Comparison of ENCODE assay signal across 10 cellular contexts in the genomic region with DNA sequence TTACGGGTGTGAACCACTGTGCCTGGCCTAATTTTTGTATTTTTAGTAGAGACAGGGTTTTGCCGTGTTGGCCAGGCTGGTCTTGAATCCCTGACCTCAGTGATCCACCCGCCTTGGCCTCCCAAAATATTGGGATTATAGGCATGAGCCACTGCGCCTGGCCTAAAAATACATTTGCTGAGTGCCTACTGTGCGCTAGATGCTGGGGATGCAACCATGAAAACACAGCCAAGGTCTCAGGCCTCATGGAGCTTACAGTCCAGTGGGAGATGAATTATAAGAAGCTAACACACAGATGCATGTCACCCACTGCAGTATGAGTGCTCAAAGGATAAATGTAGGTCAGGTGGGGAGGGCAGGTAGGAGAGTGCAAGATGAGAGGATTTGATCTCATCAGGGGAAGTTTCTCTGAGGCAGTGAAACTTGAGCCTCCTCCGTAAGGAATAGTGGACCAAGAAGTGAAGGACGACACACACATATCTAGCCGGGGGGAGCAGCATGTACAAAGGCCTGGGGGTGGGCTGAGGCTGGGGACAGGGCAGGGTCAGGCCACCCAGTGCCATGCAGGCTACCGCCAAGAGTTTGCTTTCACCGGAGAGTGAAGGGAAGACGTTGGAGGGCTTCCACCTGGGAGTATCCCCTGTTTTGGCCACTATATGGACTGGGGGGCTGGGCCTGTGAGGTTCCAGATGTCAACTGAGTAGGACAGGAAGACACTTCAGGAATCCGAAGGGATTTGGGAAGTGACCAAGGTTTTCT. TPM values are rescaled to one million over a fixed set of nuclear protein-coding genes. Genes with fewer than 3 reads are reported as not detected.
A peak's percentile ranks its signal among the peaks of the same experiment; 100 is the strongest.
DNase-seq lines count a peak whose midpoint lies in the region; ATAC-seq, FAIRE-seq and TF ChIP-seq lines count a peak whose summit lies in the region.
"Had no signal": no experiment of that assay in that cellular context is flagged by ENCODE, and none has a peak within 500 bp of the region (broad histone marks: within the 10 kb centered on the region; RNA-seq: fewer than 3 reads in every experiment).

No MANE protein-coding gene starts in this region.

- H3K4me3 Mint-ChIP-seq in naive B cell: peak overlapping the region in 7 of 8 donors; percentile 6 to 86 (median 73)

- no peaks in the 10 kb centered on the region for H3K9me3 Mint-ChIP-seq in naive B cell

- no peak overlapping the region for H2AFZ ChIP-seq in K562 (ENCODE audit: low read depth, low read length)

- H3K9me1 ChIP-seq in K562 (ENCODE audit: control insufficient read depth, insufficient read depth, low read length): peaks cover 4% of the 10 kb centered on the region

- H3K4me2 ChIP-seq in K562 (ENCODE audit: insufficient read depth, low read length): no peak overlapping the region

- H3K4me1 Mint-ChIP-seq in naive B cell: peaks cover 55 to 82% (median 75%) of the 10 kb centered on the region in 3 donors

- no peaks in the 10 kb centered on the region for H3K79me2 ChIP-seq in K562 (ENCODE audit: control insufficient read depth, insufficient read depth, low read length)

- H3K4me1 ChIP-seq in heart left ventricle (peaks cover 0 to 82% (median 50%) of the 10 kb centered on the region in 12 donors), K562 (replicated peaks in 1 of 2; ENCODE audit: control insufficient read depth in 2 of 2, insufficient read depth in 2 of 2, low read length in 2 of 2) (peaks cover 33 to 41% of the 10 kb centered on the region in 2 experiments), upper lobe of right lung (peaks cover 78% of the 10 kb centered on the region), A673 (ENCODE audit: insufficient read depth, low read length, poor library complexity, severe bottlenecking) (peaks cover 11% of the 10 kb centered on the region)

- BruUV-seq in K562 (replicated peaks; lab: Mats Ljungman, UMichigan) (no TSS peak), A673 (replicated peaks; lab: Mats Ljungman, UMichigan) (no TSS peak)

- WGBS in heart left ventricle, 4 donors: 79 to 86% (median 82%) methylated on average over 12 of the region's 12 CpGs
- 75% methylated on average over 12 of the region's 12 CpGs for WGBS in K562 (ENCODE audit: insufficient coverage, low coverage, missing lambda C conversion rate)

- H3K27me3 ChIP-seq in heart left ventricle (no peaks in the 10 kb centered on the region), K562 (ENCODE audit: control insufficient read depth in 2 of 2, insufficient read depth in 2 of 2, low read length in 2 of 2) (no peaks in the 10 kb centered on the region), upper lobe of right lung (no peaks in the 10 kb centered on the region), A673 (replicated peaks; ENCODE audit: insufficient read depth, low read depth, low read length, poor library complexity) (no peaks in the 10 kb centered on the region)

- intact Hi-C loops in heart left ventricle (cut with DNase I) (no loop called here), Right ventricle myocardium inferior (cut with DNase I) (no loop called here), K562 (cut with micrococcal nuclease) (no loop called here), upper lobe of right lung (cut with DNase I) (no loop called here), A673 (cut with micrococcal nuclease; ENCODE audit: unreplicated experiment) (no loop called here)

- H3K4me3 ChIP-seq in heart left ventricle (no peak overlapping the region), K562 (no peak overlapping the region), upper lobe of right lung (no peak overlapping the region), A673 (ENCODE audit: low read depth, low read length, poor library complexity, severe bottlenecking) (no peak overlapping the region)

- ATAC-seq in heart left ventricle (no peak), Right ventricle myocardium inferior (no peak), K562 (no peak), naive B cell (ENCODE audit: low read depth in 2 of 2) (no peak), upper lobe of right lung (no peak)

- no peak for FAIRE-seq in K562 (lab: Jason Lieb, UNC)
- FAIRE-seq: islet of Langerhans had no signal

- 0 out of 4 replicates have a peak overlapping the region, but pooled peaks of 1 of the 2 experiments have one; percentile 29 for H3K9ac ChIP-seq in K562 (ENCODE audit: insufficient read depth in 1 of 2, low read depth in 2 of 2, low read length in 2 of 2)

- H3K36me3 Mint-ChIP-seq in naive B cell: peaks cover 0 to 5% of the 10 kb centered on the region in 2 donors

- CTCF ChIA-PET in K562 (lab: Yijun Ruan, JAX; ENCODE audit: low intra/inter-chr PET ratio): no interaction called here
- CTCF ChIA-PET in A673 (lab: Charles Lee): no interaction called here

- H4K20me1 ChIP-seq in K562 (replicated peaks; ENCODE audit: control insufficient read depth, insufficient read depth, low read length): no peaks in the 10 kb centered on the region

- H3K9me3 ChIP-seq in heart left ventricle (no peaks in the 10 kb centered on the region), K562 (replicated peaks; ENCODE audit: control insufficient read depth, insufficient read depth, low read depth, low read length) (no peaks in the 10 kb centered on the region), upper lobe of right lung (no peaks in the 10 kb centered on the region), A673 (ENCODE audit: low read depth, low read length, poor library complexity, severe bottlenecking) (no peaks in the 10 kb centered on the region)

- no peak for TF ChIP-seq RAD21 in K562 (CRISPR knock-in tag; conservative IDR thresholded peaks at IDR 0.05 in 1 of 2, IDR thresholded peaks at IDR 0.05 in 1 of 2)

- peak overlapping the region; percentile 79 to 94 (median 86) for H3K27ac Mint-ChIP-seq in naive B cell

- TF ChIP-seq EP300 in K562 (IDR thresholded peaks at IDR 0.05; ENCODE audit: low read length): no peak

- H3K27me3 Mint-ChIP-seq in naive B cell: no peaks in the 10 kb centered on the region

- POLR2A ChIA-PET in K562 (lab: Yijun Ruan, JAX): interaction anchor here (1.3 kb wide), 1 partner anchor 13 kb away, joined by 4 read pairs; no protein-coding TSS in a partner anchor
- POLR2A ChIA-PET in A673 (lab: Charles Lee; ENCODE audit: low non-redundant PET): no interaction called here

- no peak for TF ChIP-seq POLR2A in heart left ventricle (IDR thresholded peaks at IDR 0.05)
- no peak for TF ChIP-seq POLR2A in K562 (conservative IDR thresholded peaks at IDR 0.05)

- TF ChIP-seq CTCF in heart left ventricle (IDR thresholded peaks at IDR 0.05) (no peak), K562 (IDR thresholded peaks at IDR 0.05 in 2 of 3, conservative IDR thresholded peaks at IDR 0.05 in 1 of 3; ENCODE audit: insufficient read depth in 2 of 3, low read depth in 1 of 3, low read length in 3 of 3) (no peak), upper lobe of right lung (IDR thresholded peaks at IDR 0.05) (no peak), A673 (conservative IDR thresholded peaks at IDR 0.05; ENCODE audit: low read depth, low read length) (no peak)

- H3K36me3 ChIP-seq in heart left ventricle (peaks cover 0 to 4% (median 0%) of the 10 kb centered on the region in 9 donors), K562 (ENCODE audit: control insufficient read depth, insufficient read depth, low read length) (no peaks in the 10 kb centered on the region), upper lobe of right lung (no peaks in the 10 kb centered on the region), A673 (ENCODE audit: insufficient read depth, low read length, poor library complexity, severe bottlenecking) (no peaks in the 10 kb centered on the region)

- no peak for DNase-seq in heart left ventricle
- DNase-seq in Right ventricle myocardium inferior (ENCODE audit: missing footprints): no peak
- no peak for DNase-seq in K562 (ENCODE audit: extremely low read depth in 1 of 4, low spot score in 3 of 4)
- no peak for DNase-seq in naive B cell
- no peak for DNase-seq in upper lobe of right lung
- DNase-seq in A673 (ENCODE audit: low spot score): no peak
- no peak for DNase-seq in NCI-H1105 treated with DMSO at 0.1 percent for 48 hours (lab: John Stamatoyannopoulos, UW)
- DNase-seq in activated CD8-positive, alpha-beta memory T cell treated with anti-CD3 and anti-CD28 coated beads for 24 hours: no peak
- DNase-seq: NCI-H1092 treated with DMSO at 0.1 percent for 48 hours had no signal

- in situ Hi-C loops in K562 (cut with MboI): no loop called here

- H3K27ac ChIP-seq in heart left ventricle (peak overlapping the region in 11 of 12 donors; percentile 30 to 91 (median 67)), K562 (ENCODE audit: extremely low read depth, low read depth, low read length) (no peak overlapping the region), upper lobe of right lung (peak overlapping the region; percentile 84), A673 (ENCODE audit: low read depth, low read length, poor library complexity, severe bottlenecking) (no peak overlapping the region)

RNA-seq across cellular contexts. Expression of a gene that starts 24.3 kb away (rescaled TPM):
- 1 to 10 TPM in 7 of 9 donors, under 1 TPM in 2; 0.70 to 6.3 (median 1.5) TPM for total RNA-seq in heart left ventricle
- polyA plus RNA-seq in heart left ventricle: 1 to 10 TPM in 1 of 2 donors, under 1 TPM in 1; 0.46 to 1.4 TPM
- 2.0 TPM for total RNA-seq in Right ventricle myocardium inferior
- total RNA-seq in K562 (2011; cell fraction: chromatin; rRNA removed; ENCODE audit: low replicate concordance): 3.6 and 5.6 TPM in 2 replicates
- 3.4 and 4.5 TPM in 2 replicates for total RNA-seq in K562 (2011; cell fraction: nucleolus; rRNA removed)
- 3.7 and 4.1 TPM in 2 replicates for total RNA-seq in K562 (2011; cell fraction: nucleoplasm; rRNA removed)
- 2.5 and 4.7 TPM in 2 replicates for total RNA-seq in K562 (2014; rRNA removed)
- total RNA-seq in K562 (2014; rRNA removed; fragmentation: Illumina TruSeq; extraction: Trizol): 2.7 TPM in 2 replicates
- total RNA-seq in K562 (2015; rRNA removed; fragmentation: Illumina TruSeq; extraction: Trizol): 1.7 and 1.8 TPM in 2 replicates
- 3.1 and 3.2 TPM in 2 replicates for total RNA-seq in K562 (2021)
- 3.6 and 4.4 TPM in 2 replicates for polyA plus RNA-seq in K562 (2011; rRNA removed)
- polyA plus RNA-seq in K562 (2011; cell fraction: cytosol; rRNA removed): 4.2 and 5.7 TPM in 2 replicates
- polyA plus RNA-seq in K562 (2011; cell fraction: nucleus; rRNA removed): 1.3 and 1.9 TPM in 2 replicates
- polyA plus RNA-seq in K562 (2012): 1.8 and 2.8 TPM in 2 replicates
- polyA plus RNA-seq in K562 (2014; fragmentation: Illumina TruSeq; extraction: Trizol): 3.2 and 3.8 TPM in 2 replicates
- 1 to 10 TPM in 1 of 2 experiments, under 1 TPM in 1; 0.42 to 1.0 TPM for polyA plus RNA-seq in K562 (2014; fragmentation: Nextera tagmentation; extraction: Ambion mirVana)
- 2.7 and 2.9 TPM in 2 replicates for polyA plus RNA-seq in K562 (2014; rRNA removed)
- 2.3 and 3.5 TPM in 2 replicates for polyA minus RNA-seq in K562 (2011; rRNA and poly(A)+ RNA removed)
- 1.9 and 3.1 TPM in 2 replicates for polyA minus RNA-seq in K562 (2011; cell fraction: cytosol; rRNA and poly(A)+ RNA removed)
- polyA minus RNA-seq in K562 (2011; cell fraction: nucleus; rRNA and poly(A)+ RNA removed): 1.1 and 1.2 TPM in 2 replicates
- 10 to 100 TPM in 3 of 6 donors, 1 to 10 TPM in 3; 8.2 to 12.6 (median 10.1) TPM for polyA plus RNA-seq in naive B cell (ENCODE audit: low read depth in 6 of 6)
- total RNA-seq in upper lobe of right lung: 5.2 TPM
- total RNA-seq in A673 (2021): 0.34 and 0.63 TPM in 2 replicates

RNA-seq across cellular contexts. Expression of a gene that starts 47.4 kb away (rescaled TPM):
- 10 to 100 TPM in 7 of 9 donors, 1 to 10 TPM in 2; 8.8 to 23.2 (median 12.1) TPM for total RNA-seq in heart left ventricle
- 10 to 100 TPM; 10.6 to 13.9 TPM for polyA plus RNA-seq in heart left ventricle
- 13.1 TPM for total RNA-seq in Right ventricle myocardium inferior
- total RNA-seq in K562 (2011; cell fraction: chromatin; rRNA removed; ENCODE audit: low replicate concordance): 75.2 and 83.6 TPM in 2 replicates
- 45.5 and 50.2 TPM in 2 replicates for total RNA-seq in K562 (2011; cell fraction: nucleolus; rRNA removed)
- 91.8 and 160 TPM in 2 replicates for total RNA-seq in K562 (2011; cell fraction: nucleoplasm; rRNA removed)
- 73.9 and 82.2 TPM in 2 replicates for total RNA-seq in K562 (2014; rRNA removed)
- total RNA-seq in K562 (2014; rRNA removed; fragmentation: Illumina TruSeq; extraction: Trizol): 109 and 120 TPM in 2 replicates
- 90.5 and 91.1 TPM in 2 replicates for total RNA-seq in K562 (2015; rRNA removed; fragmentation: Illumina TruSeq; extraction: Trizol)
- total RNA-seq in K562 (2021): 79.4 and 93.6 TPM in 2 replicates
- polyA plus RNA-seq in K562 (2011; rRNA removed): 49.8 and 55.3 TPM in 2 replicates
- 19.7 and 34.1 TPM in 2 replicates for polyA plus RNA-seq in K562 (2011; cell fraction: cytosol; rRNA removed)
- 35.5 and 39.4 TPM in 2 replicates for polyA plus RNA-seq in K562 (2011; cell fraction: nucleus; rRNA removed)
- polyA plus RNA-seq in K562 (2012): 78.7 and 123 TPM in 2 replicates
- polyA plus RNA-seq in K562 (2014; fragmentation: Illumina TruSeq; extraction: Trizol): 73.5 and 84.1 TPM in 2 replicates
- polyA plus RNA-seq in K562 (2014; fragmentation: Nextera tagmentation; extraction: Ambion mirVana): 10 to 100 TPM; 16.3 to 22.7 TPM
- polyA plus RNA-seq in K562 (2014; rRNA removed): 58.7 and 74.2 TPM in 2 replicates
- polyA minus RNA-seq in K562 (2011; rRNA and poly(A)+ RNA removed): 70.6 and 72.7 TPM in 2 replicates
- polyA minus RNA-seq in K562 (2011; cell fraction: cytosol; rRNA and poly(A)+ RNA removed): 22.2 and 30.4 TPM in 2 replicates
- 11.8 and 13.1 TPM in 2 replicates for polyA minus RNA-seq in K562 (2011; cell fraction: nucleus; rRNA and poly(A)+ RNA removed)
- polyA plus RNA-seq in naive B cell (ENCODE audit: low read depth in 6 of 6): 10 to 100 TPM; 10.2 to 46.5 (median 21.4) TPM
- 37.2 TPM for total RNA-seq in upper lobe of right lung
- total RNA-seq in A673 (2021): 46.4 and 57.3 TPM in 2 replicates

RNA-seq across cellular contexts. Expression of a gene that starts 59.3 kb away (rescaled TPM):
- total RNA-seq in heart left ventricle (10 to 100 TPM; 10.1 to 26.6 (median 16.8) TPM), Right ventricle myocardium inferior (15.1 TPM), K562 (2014; rRNA removed) (10.9 and 14.7 TPM in 2 replicates), K562 (2014; rRNA removed; fragmentation: Illumina TruSeq; extraction: Trizol) (25.0 and 25.8 TPM in 2 replicates), K562 (2015; rRNA removed; fragmentation: Illumina TruSeq; extraction: Trizol) (29.0 and 30.3 TPM in 2 replicates), K562 (2021) (38.8 and 44.7 TPM in 2 replicates), upper lobe of right lung (32.3 TPM), A673 (2021) (37.1 and 42.0 TPM in 2 replicates)
- polyA plus RNA-seq in heart left ventricle (10 to 100 TPM in 1 of 2 donors, 1 to 10 TPM in 1; 8.6 to 31.6 TPM), K562 (2011; rRNA removed) (20.8 and 27.2 TPM in 2 replicates), K562 (2014; fragmentation: Illumina TruSeq; extraction: Trizol) (34.9 and 36.6 TPM in 2 replicates), K562 (2014; fragmentation: Nextera tagmentation; extraction: Ambion mirVana) (1 to 10 TPM; 5.2 to 7.9 TPM), K562 (2014; rRNA removed) (23.7 and 28.0 TPM in 2 replicates), naive B cell (ENCODE audit: low read depth in 6 of 6) (10 to 100 TPM in 2 of 6 donors, 1 to 10 TPM in 4; 5.5 to 12.4 (median 9.7) TPM)
- total RNA-seq in K562 (2011; cell fraction: chromatin; rRNA removed; ENCODE audit: low replicate concordance): 72.5 and 115 TPM in 2 replicates
- total RNA-seq in K562 (2011; cell fraction: nucleolus; rRNA removed): 71.2 and 76.0 TPM in 2 replicates
- 73.4 and 78.1 TPM in 2 replicates for total RNA-seq in K562 (2011; cell fraction: nucleoplasm; rRNA removed)
- polyA plus RNA-seq in K562 (2011; cell fraction: cytosol; rRNA removed): 20.7 and 21.3 TPM in 2 replicates
- 33.0 and 34.2 TPM in 2 replicates for polyA plus RNA-seq in K562 (2011; cell fraction: nucleus; rRNA removed)
- polyA plus RNA-seq in K562 (2012): 25.7 and 36.1 TPM in 2 replicates
- 27.0 and 40.2 TPM in 2 replicates for polyA minus RNA-seq in K562 (2011; rRNA and poly(A)+ RNA removed)
- polyA minus RNA-seq in K562 (2011; cell fraction: cytosol; rRNA and poly(A)+ RNA removed): 13.5 and 22.0 TPM in 2 replicates
- polyA minus RNA-seq in K562 (2011; cell fraction: nucleus; rRNA and poly(A)+ RNA removed): 27.6 and 34.4 TPM in 2 replicates

Comparison
In these comparisons a context has a peak if more than half of its experiments do, and no peak if none do; other contexts are left out.
1. H3K27ac ChIP-seq: peak in heart left ventricle (11 of 12) and upper lobe of right lung (single experiment); none in K562 (single experiment) and A673 (single experiment).